ENCODE assay signal across 9 cellular contexts in genomic region chr22:46115755-46116490, GRCh38. TPM values are rescaled to one million over a fixed set of nuclear protein-coding genes. Genes with fewer than 3 reads are reported as not detected.
A peak's percentile ranks its signal among the peaks of the same experiment; 100 is the strongest.
DNase-seq lines count a peak whose midpoint lies in the region; ATAC-seq and TF ChIP-seq lines count a peak whose summit lies in the region.
"Had no signal": no experiment of that assay in that cellular context is flagged by ENCODE, and none has a peak within 500 bp of the region (broad histone marks: within the 10 kb centered on the region; RNA-seq: fewer than 3 reads in every experiment).

No MANE protein-coding gene starts in this region.

- peaks cover 26% of the 10 kb centered on the region for H3K4me1 ChIP-seq in Loucy (ENCODE audit: insufficient read depth, low read length, poor library complexity, severe bottlenecking)
- H3K4me1 ChIP-seq in thyroid gland, result peaks cover 5 to 23% of the 10 kb centered on the region in 2 donors

- ATAC-seq in memory B cell (ENCODE audit: low read depth) (peak; percentile 26), HG03108 (IDR thresholded peaks at IDR 0.05; ENCODE audit: unreplicated experiment) (no peak)

- 52 to 71% methylated on average over 18 to 23 of the region's 23 CpGs for WGBS in thyroid gland, 2 donors

- H3K27me3 Mint-ChIP-seq in dendritic cell treated with granulocyte-macrophage colony-stimulating factor and Interleukin-4, amounts not matched to agents 40 ng/mL and 50 ng/mL, for 4 days, result peaks cover 9% of the 10 kb centered on the region
- peaks cover 1% of the 10 kb centered on the region for H3K27me3 Mint-ChIP-seq in memory B cell

- no peak overlapping the region for H3K4me3 Mint-ChIP-seq in dendritic cell treated with granulocyte-macrophage colony-stimulating factor and Interleukin-4, amounts not matched to agents 40 ng/mL and 50 ng/mL, for 4 days
- H3K4me3 Mint-ChIP-seq in memory B cell, result no peak overlapping the region
- H3K4me3 Mint-ChIP-seq: activated CD8-positive, alpha-beta T cell treated with anti-CD3 and anti-CD28 coated beads, Interleukin-2, amount 10 ng/mL, durations not matched to agents 7 days and 5 days had no signal

- no peak for TF ChIP-seq CTCF in Loucy (conservative IDR thresholded peaks at IDR 0.05; ENCODE audit: low read length)
- no peak for TF ChIP-seq CTCF in thyroid gland (IDR thresholded peaks at IDR 0.05)
- no peak for TF ChIP-seq CTCF in foreskin fibroblast (IDR thresholded peaks at IDR 0.05; ENCODE audit: low read depth, low read length)

- H3K9me3 ChIP-seq in Loucy (ENCODE audit: insufficient read depth, low read depth, low read length) (no peaks in the 10 kb centered on the region), thyroid gland (no peaks in the 10 kb centered on the region)

- H3K4me2 ChIP-seq in Loucy (ENCODE audit: low read depth, low read length, poor library complexity, severe bottlenecking), result peak overlapping the region; percentile 23

- H3K4me3 ChIP-seq in Loucy (ENCODE audit: low read length, poor library complexity, severe bottlenecking) (no peak overlapping the region), thyroid gland (replicated peaks in 1 of 3) (no peak overlapping the region), foreskin fibroblast (ENCODE audit: low read depth in 1 of 2, low read length in 2 of 2) (no peak overlapping the region)

- peaks cover 44% of the 10 kb centered on the region for H3K36me3 Mint-ChIP-seq in dendritic cell treated with granulocyte-macrophage colony-stimulating factor and Interleukin-4, amounts not matched to agents 40 ng/mL and 50 ng/mL, for 4 days (ENCODE audit: low read depth)
- no peaks in the 10 kb centered on the region for H3K36me3 Mint-ChIP-seq in memory B cell

- H3K27ac ChIP-seq in thyroid gland, result peak overlapping the region; percentile 41 to 69 (median 59)

- H3F3A ChIP-seq in Loucy (ENCODE audit: low read depth), result no peaks in the 10 kb centered on the region

- H4K20me1 ChIP-seq in Loucy (ENCODE audit: insufficient read depth, low read length, poor library complexity, severe bottlenecking), result peaks cover 8% of the 10 kb centered on the region

- H3K27ac Mint-ChIP-seq in dendritic cell treated with granulocyte-macrophage colony-stimulating factor and Interleukin-4, amounts not matched to agents 40 ng/mL and 50 ng/mL, for 4 days, result peak overlapping the region; percentile 39
- H3K27ac Mint-ChIP-seq in memory B cell, result no peak overlapping the region
- H3K27ac Mint-ChIP-seq: activated CD8-positive, alpha-beta T cell treated with anti-CD3 and anti-CD28 coated beads, Interleukin-2, amount 10 ng/mL, durations not matched to agents 7 days and 5 days had no signal

- DNase-seq in memory B cell (ENCODE audit: low spot score in 2 of 2), result no peak
- peak in 1 of 2 donors; percentile 27 for DNase-seq in thyroid gland
- DNase-seq in NCI-H1930 (lab: John Stamatoyannopoulos, UW), result no peak
- DNase-seq in foreskin fibroblast, result no peak
- DNase-seq in NCI-H1092 (lab: John Stamatoyannopoulos, UW), result no peak

- H3K79me2 ChIP-seq in Loucy (ENCODE audit: insufficient read depth, low read length), result no peaks in the 10 kb centered on the region

- no peak overlapping the region for H3K9ac ChIP-seq in Loucy (ENCODE audit: low read depth, low read length, poor library complexity, severe bottlenecking)

- peaks cover 20% of the 10 kb centered on the region for H3K4me1 Mint-ChIP-seq in dendritic cell treated with granulocyte-macrophage colony-stimulating factor and Interleukin-4, amounts not matched to agents 40 ng/mL and 50 ng/mL, for 4 days (ENCODE audit: low read depth)
- no peaks in the 10 kb centered on the region for H3K4me1 Mint-ChIP-seq in memory B cell

- no peak for TF ChIP-seq POLR2A in thyroid gland (IDR thresholded peaks at IDR 0.05)

- no peaks in the 10 kb centered on the region for H3K27me3 ChIP-seq in Loucy (ENCODE audit: insufficient read depth, low read length, poor library complexity, severe bottlenecking)
- no peaks in the 10 kb centered on the region for H3K27me3 ChIP-seq in thyroid gland

- intact Hi-C loops in dendritic cell treated with granulocyte-macrophage colony-stimulating factor and Interleukin-4, amounts not matched to agents 40 ng/mL and 50 ng/mL, for 4 days (cut with micrococcal nuclease), result loop anchor here (1.0 to 5.0 kb wide), 2 partner anchors 121 to 469 kb away; no protein-coding TSS in a partner anchor
- intact Hi-C loops in thyroid gland (cut with DNase I), result loop anchor here (2.0 to 10.0 kb wide), 3 partner anchors 109 to 531 kb away; no protein-coding TSS in a partner anchor

- H3K9me2 ChIP-seq in Loucy (replicated peaks; ENCODE audit: low read depth, low read length), result no peaks in the 10 kb centered on the region

- H3K9me3 Mint-ChIP-seq in dendritic cell treated with granulocyte-macrophage colony-stimulating factor and Interleukin-4, amounts not matched to agents 40 ng/mL and 50 ng/mL, for 4 days, result no peaks in the 10 kb centered on the region
- no peaks in the 10 kb centered on the region for H3K9me3 Mint-ChIP-seq in memory B cell

- no peak overlapping the region for H2AFZ ChIP-seq in Loucy (ENCODE audit: low read length)

- peaks cover 20% of the 10 kb centered on the region; the same call in 1 of the 2 replicates for H3K36me3 ChIP-seq in Loucy (ENCODE audit: insufficient read depth, low read length)
- peaks cover 7 to 10% of the 10 kb centered on the region in 2 donors for H3K36me3 ChIP-seq in thyroid gland

RNA-seq across cellular contexts. Expression of gene PPARA, which starts 34.4 kb away (rescaled TPM):
- total RNA-seq in thyroid gland, result 10 to 100 TPM; 26.9 to 41.9 (median 37.4) TPM
